In the genomic region with DNA sequence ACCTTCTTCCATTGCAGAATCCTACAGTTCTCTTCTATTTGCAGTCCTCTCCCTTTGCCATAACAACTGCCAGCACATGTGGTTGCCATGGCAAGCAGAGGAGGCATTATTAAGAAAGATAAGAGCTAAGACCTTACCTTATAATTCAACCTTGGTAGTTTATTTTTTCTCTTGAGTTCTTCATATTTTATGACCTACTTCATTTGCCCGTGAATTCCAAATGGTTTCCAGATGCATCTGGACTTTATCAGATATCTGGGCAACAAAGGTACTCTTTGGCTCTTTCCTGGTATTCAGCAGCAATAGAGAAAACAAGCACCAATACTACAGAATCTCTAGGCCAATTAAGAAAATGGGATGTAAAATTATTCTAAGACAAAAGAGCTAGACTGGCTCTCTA, we compare ENCODE assay signal across 15 cellular contexts.
DNase-seq lines count a peak whose midpoint lies in the region; ATAC-seq and TF ChIP-seq lines count a peak whose summit lies in the region.
"Had no signal": no experiment of that assay in that cellular context is flagged by ENCODE, and none has a peak within 500 bp of the region (broad histone marks: within the 10 kb centered on the region; RNA-seq: fewer than 3 reads in every experiment).

No MANE protein-coding gene starts in this region.

- H3K9me3 Mint-ChIP-seq in type B pancreatic cell (no peaks in the 10 kb centered on the region), GM23338 (peaks cover 74% of the 10 kb centered on the region)
- H3K9me3 Mint-ChIP-seq in activated T-cell treated with anti-CD3 and anti-CD28 coated beads, Interleukin-2, amount 50 U/mL, for 72 hours, result no peaks in the 10 kb centered on the region
- H3K9me3 Mint-ChIP-seq: H9 had no signal

- ATAC-seq in SK-N-SH treated with all-trans-retinoic acid at 6 μM for 48 hours (no peak), GM23338 (no peak)
- no peak for ATAC-seq in activated T-cell treated with anti-CD3 and anti-CD28 coated beads, Interleukin-2, amount 50 U/mL, for 72 hours (replicated peaks in 1 of 2)

- no peaks in the 10 kb centered on the region for H3F3A ChIP-seq in GM23338 (replicated peaks; ENCODE audit: low read depth)

- H3K9ac ChIP-seq in Karpas-422 (ENCODE audit: low read length), result peak overlapping the region; percentile 60
- H3K9ac ChIP-seq: BLaER1 treated with 17β-estradiol and CSF1 and Interleukin-3, amounts not matched to agents 10 nM and 100 nM had no signal

- H3K9me2 ChIP-seq in Karpas-422 (replicated peaks; ENCODE audit: insufficient read depth, low read length) (no peaks in the 10 kb centered on the region), GM23338 (ENCODE audit: insufficient read depth) (no peaks in the 10 kb centered on the region)

- H3K27ac ChIP-seq in Karpas-422 (ENCODE audit: low read length) (peak overlapping the region; percentile 100), GM23338 (ENCODE audit: low read depth) (no peak overlapping the region)
- H3K27ac ChIP-seq: BLaER1 treated with 17β-estradiol and CSF1 and Interleukin-3, amounts not matched to agents 10 nM and 100 nM had no signal

- H3K36me3 ChIP-seq in Karpas-422 (ENCODE audit: insufficient read depth, low read length) (no peaks in the 10 kb centered on the region; the same call in 1 of the 2 replicates), GM23338 (ENCODE audit: insufficient read depth) (no peaks in the 10 kb centered on the region)
- H3K36me3 ChIP-seq: BLaER1 treated with 17β-estradiol and CSF1 and Interleukin-3, amounts not matched to agents 10 nM and 100 nM had no signal

- peaks cover 39% of the 10 kb centered on the region for H3K4me1 Mint-ChIP-seq in type B pancreatic cell (ENCODE audit: unreplicated experiment)
- H3K4me1 Mint-ChIP-seq in activated T-cell treated with anti-CD3 and anti-CD28 coated beads, Interleukin-2, amount 50 U/mL, for 72 hours (ENCODE audit: low read depth), result no peaks in the 10 kb centered on the region
- H3K4me1 Mint-ChIP-seq in GM23338, result no peaks in the 10 kb centered on the region
- H3K4me1 Mint-ChIP-seq: CD4-positive, CD25-positive, alpha-beta regulatory T cell had no signal

- DNase-seq in NCI-H748 (lab: John Stamatoyannopoulos, UW; ENCODE audit: unreplicated experiment), result peak; percentile 3
- no peak for DNase-seq in NCI-H748 treated with DMSO at 0.1 percent for 48 hours (lab: John Stamatoyannopoulos, UW)
- no peak for DNase-seq in Karpas-422
- no peak for DNase-seq in type B pancreatic cell (ENCODE audit: extremely low spot score, unreplicated experiment)
- no peak for DNase-seq in DMS153 treated with DMSO at 0.1 percent for 48 hours (lab: John Stamatoyannopoulos, UW; ENCODE audit: unreplicated experiment)
- no peak for DNase-seq in activated T-cell treated with anti-CD3 and anti-CD28 coated beads, Interleukin-2, amount 50 U/mL, for 72 hours
- DNase-seq in GM23338 (ENCODE audit: low spot score), result no peak
- DNase-seq: ACHN; CD4-positive, CD25-positive, alpha-beta regulatory T cell; GDM1; GOT3; H9; IMR-90 had no signal

- H2AFZ ChIP-seq in Karpas-422 (ENCODE audit: low read length), result no peak overlapping the region
- no peak overlapping the region for H2AFZ ChIP-seq in GM23338

- no peaks in the 10 kb centered on the region for H3K27me3 Mint-ChIP-seq in type B pancreatic cell
- no peaks in the 10 kb centered on the region for H3K27me3 Mint-ChIP-seq in activated T-cell treated with anti-CD3 and anti-CD28 coated beads, Interleukin-2, amount 50 U/mL, for 72 hours (ENCODE audit: low read depth)
- peaks cover 3% of the 10 kb centered on the region for H3K27me3 Mint-ChIP-seq in GM23338 (ENCODE audit: insufficient read depth, low read depth, poor library complexity)
- H3K27me3 Mint-ChIP-seq: CD4-positive, CD25-positive, alpha-beta regulatory T cell had no signal

- H3K4me2 ChIP-seq in Karpas-422 (ENCODE audit: low read depth, low read length, poor library complexity, severe bottlenecking), result peak overlapping the region; percentile 79
- no peak overlapping the region for H3K4me2 ChIP-seq in GM23338
- H3K4me2 ChIP-seq: BLaER1 treated with 17β-estradiol and CSF1 and Interleukin-3, amounts not matched to agents 10 nM and 100 nM had no signal

- H3K27me3 ChIP-seq in Karpas-422 (ENCODE audit: low read length), result no peaks in the 10 kb centered on the region
- H3K27me3 ChIP-seq in GM23338 (ENCODE audit: insufficient read depth), result no peaks in the 10 kb centered on the region

- no peak for TF ChIP-seq CTCF in type B pancreatic cell (conservative IDR thresholded peaks at IDR 0.05)
- TF ChIP-seq CTCF in GM23338 (conservative IDR thresholded peaks at IDR 0.05; ENCODE audit: low read depth in 2 of 2), result no peak

- no peaks in the 10 kb centered on the region for H4K20me1 ChIP-seq in Karpas-422 (ENCODE audit: insufficient read depth, low read depth, low read length)
- no peaks in the 10 kb centered on the region for H4K20me1 ChIP-seq in GM23338 (replicated peaks; ENCODE audit: insufficient read depth)
- H4K20me1 ChIP-seq: BLaER1 treated with 17β-estradiol and CSF1 and Interleukin-3, amounts not matched to agents 10 nM and 100 nM had no signal

- peaks cover 76% of the 10 kb centered on the region for H3K4me1 ChIP-seq in Karpas-422 (ENCODE audit: low read length)
- peaks cover 3% of the 10 kb centered on the region; the same call in 1 of the 2 replicates for H3K4me1 ChIP-seq in GM23338 (ENCODE audit: insufficient read depth)

- no peaks in the 10 kb centered on the region for H3K9me3 ChIP-seq in Karpas-422 (ENCODE audit: low read length)

- H3K27ac Mint-ChIP-seq in type B pancreatic cell (peak overlapping the region; percentile 3), GM23338 (no peak overlapping the region)
- no peak overlapping the region for H3K27ac Mint-ChIP-seq in activated T-cell treated with anti-CD3 and anti-CD28 coated beads, Interleukin-2, amount 50 U/mL, for 72 hours
- H3K27ac Mint-ChIP-seq: CD4-positive, CD25-positive, alpha-beta regulatory T cell; H9 had no signal

- H3K4me3 Mint-ChIP-seq in type B pancreatic cell (no peak overlapping the region), GM23338 (no peak overlapping the region)
- H3K4me3 Mint-ChIP-seq in activated T-cell treated with anti-CD3 and anti-CD28 coated beads, Interleukin-2, amount 50 U/mL, for 72 hours, result no peak overlapping the region
- H3K4me3 Mint-ChIP-seq: CD4-positive, CD25-positive, alpha-beta regulatory T cell; H9 had no signal

- H3K4me3 ChIP-seq in Karpas-422 (ENCODE audit: low read length) (peak overlapping the region; percentile 46), GM23338 (no peak overlapping the region)
- H3K4me3 ChIP-seq: BLaER1 treated with 17β-estradiol and CSF1 and Interleukin-3, amounts not matched to agents 10 nM and 100 nM had no signal

- no peaks in the 10 kb centered on the region for H3K79me2 ChIP-seq in Karpas-422 (ENCODE audit: low read length)
- no peaks in the 10 kb centered on the region for H3K79me2 ChIP-seq in GM23338 (replicated peaks; ENCODE audit: insufficient read depth)

- no peaks in the 10 kb centered on the region for H3K36me3 Mint-ChIP-seq in type B pancreatic cell
- H3K36me3 Mint-ChIP-seq in activated T-cell treated with anti-CD3 and anti-CD28 coated beads, Interleukin-2, amount 50 U/mL, for 72 hours (ENCODE audit: insufficient read depth in 2 of 2), result no peaks in the 10 kb centered on the region
- H3K36me3 Mint-ChIP-seq in GM23338 (ENCODE audit: low read depth), result no peaks in the 10 kb centered on the region
- H3K36me3 Mint-ChIP-seq: CD4-positive, CD25-positive, alpha-beta regulatory T cell had no signal

TF ChIP-seq in SK-N-SH treated with all-trans-retinoic acid at 6 μM for 48 hours, 23 proteins besides CTCF, POLR2A, EP300 and RAD21 (continues in another document):
- TF ChIP-seq RARB (CRISPR knock-in tag; IDR thresholded peaks at IDR 0.05) (no peak), TCF4 (CRISPR knock-in tag; IDR thresholded peaks at IDR 0.05; ENCODE audit: borderline replicate concordance) (peak; percentile 82), ISL1 (CRISPR knock-in tag; IDR thresholded peaks at IDR 0.05) (peak; percentile 48), ZNF8 (CRISPR knock-in tag; IDR thresholded peaks at IDR 0.05) (no peak)

TF ChIP-seq in GM23338, 12 proteins besides CTCF, POLR2A, EP300 and RAD21 (continues in another document):
- TF ChIP-seq POLR2AphosphoS5 (IDR thresholded peaks at IDR 0.05; ENCODE audit: low read depth) (no peak), EZH2 (IDR thresholded peaks at IDR 0.05; ENCODE audit: low read depth, unreplicated experiment) (no peak), EZH2phosphoT487 (IDR thresholded peaks at IDR 0.05; ENCODE audit: unreplicated experiment) (no peak), JUNB (IDR thresholded peaks at IDR 0.05; ENCODE audit: unreplicated experiment) (no peak)
